In genomic region chr3:48268381-48268935, GRCh38 we compare ENCODE assay signal across 8 cellular contexts. TPM values are rescaled to one million over a fixed set of nuclear protein-coding genes. Genes with fewer than 3 reads are reported as not detected.
DNase-seq lines count a peak whose midpoint lies in the region; ATAC-seq, FAIRE-seq and TF ChIP-seq lines count a peak whose summit lies in the region.

No MANE protein-coding gene starts in this region.

- H3K9me3 ChIP-seq in small intestine (ENCODE audit: control insufficient read depth, low read depth) (no peaks in the 10 kb centered on the region), ovary (no peaks in the 10 kb centered on the region)

- H3K4me2 ChIP-seq in mesendoderm (ENCODE audit: low read length) = no peak overlapping the region

- no peak for ATAC-seq in WTC11

- no peak overlapping the region for H3K9ac ChIP-seq in mesendoderm (ENCODE audit: low read length)

- CTCF ChIA-PET in WTC11 (lab: Charles Lee) = interaction anchor here (0.9 to 7.9 kb wide), 2 partner anchors 74 to 168 kb away, joined by 3 to 91 read pairs; no protein-coding TSS in a partner anchor

- no peak overlapping the region for H2AK5ac ChIP-seq in mesendoderm (ENCODE audit: low read length)

- no peak overlapping the region for H3K4me3 Mint-ChIP-seq in WTC11

- H3K79me1 ChIP-seq in mesendoderm (ENCODE audit: low read length) = no peaks in the 10 kb centered on the region

- H3K27ac Mint-ChIP-seq in WTC11 = peak overlapping the region; percentile 17; the same call in 1 of the 2 replicates

- no peaks in the 10 kb centered on the region; the same call in 1 of the 2 replicates for H3K4me1 Mint-ChIP-seq in WTC11

- H3K27me3 ChIP-seq in small intestine (ENCODE audit: control insufficient read depth in 2 of 2, insufficient read depth in 2 of 2, low read length in 2 of 2) = no peaks in the 10 kb centered on the region
- no peaks in the 10 kb centered on the region for H3K27me3 ChIP-seq in ovary
- H3K27me3 ChIP-seq in mesendoderm (ENCODE audit: insufficient read depth, low read length, poor library complexity) = no peaks in the 10 kb centered on the region

- H3K23ac ChIP-seq in mesendoderm (ENCODE audit: low read length) = no peak overlapping the region

- intact Hi-C loops in ovary (cut with DNase I) = no loop called here

- in situ Hi-C loops in GM13977 (cut with MboI; ENCODE audit: low pct_unique_long_range_greater_than_20kb, low sequenced_read_pairs, unreplicated experiment) = no loop called here

- POLR2A ChIA-PET in WTC11 (lab: Charles Lee) = interaction anchor here (0.6 kb wide), 1 partner anchor 19 kb away, joined by 3 read pairs; no protein-coding TSS in a partner anchor

- H4K5ac ChIP-seq in mesendoderm (ENCODE audit: low read length) = no peak overlapping the region

- DNase-seq in GM13977 (ENCODE audit: low spot score) (peak; percentile 49), WTC11 (ENCODE audit: low spot score) (no peak), caudate nucleus (lab: John Stamatoyannopoulos, UW) (peak in 45 of 61 donors; percentile 14 to 97 (median 58)), small intestine (peak; percentile 89), NOMO-1 treated with dmso at 0.1 percent for 144 hours (lab: John Stamatoyannopoulos, UW; ENCODE audit: unreplicated experiment) (no peak), NCI-H2227 (lab: John Stamatoyannopoulos, UW; ENCODE audit: unreplicated experiment) (no peak), ovary (no peak), mesendoderm (no peak)

- H3K4me1 ChIP-seq in small intestine (ENCODE audit: control insufficient read depth in 2 of 2, insufficient read depth in 1 of 2, low read depth in 1 of 2, low read length in 1 of 2) (peaks cover 0 to 4% of the 10 kb centered on the region in 2 donors), ovary (ENCODE audit: insufficient read depth) (no peaks in the 10 kb centered on the region), mesendoderm (ENCODE audit: control insufficient read depth, low read depth, low read length) (no peaks in the 10 kb centered on the region)

- no peak overlapping the region for H3K27ac ChIP-seq in caudate nucleus (ENCODE audit: low read depth, low read length)
- H3K27ac ChIP-seq in small intestine (ENCODE audit: low read depth in 1 of 2, low read length in 1 of 2) = peak overlapping the region; percentile 60 to 74
- no peak overlapping the region for H3K27ac ChIP-seq in ovary
- H3K27ac ChIP-seq in mesendoderm (ENCODE audit: low read depth, low read length) = no peak overlapping the region

- no peak overlapping the region for H3K18ac ChIP-seq in mesendoderm (ENCODE audit: low read length)

- WGBS in small intestine, 3 donors = 13 to 51% (median 26%) methylated on average over 13 of the region's 13 CpGs
- 77 to 79% (median 77%) methylated on average over 13 of the region's 13 CpGs for WGBS in ovary, 3 donors
- no CpG with 5 or more reads among the region's 13 CpGs for WGBS in mesendoderm (ENCODE audit: extremely low coverage, insufficient coverage, low lambda C conversion rate)

- no peak overlapping the region for H4K8ac ChIP-seq in mesendoderm (ENCODE audit: low read depth, low read length)

- H3K4me3 ChIP-seq in small intestine (ENCODE audit: low read depth in 1 of 2, low read length in 2 of 2) = no peak overlapping the region
- H3K4me3 ChIP-seq in ovary = no peak overlapping the region
- H3K4me3 ChIP-seq in mesendoderm (ENCODE audit: low read length) = no peak overlapping the region

- FAIRE-seq in small intestine (lab: Jason Lieb, UNC) = no peak

- no peak overlapping the region for H2BK15ac ChIP-seq in mesendoderm (replicated peaks; ENCODE audit: low read depth)

- no peaks in the 10 kb centered on the region for H3K27me3 Mint-ChIP-seq in WTC11 (ENCODE audit: low read depth)

- no peaks in the 10 kb centered on the region for H3K79me2 ChIP-seq in mesendoderm (ENCODE audit: control insufficient read depth, insufficient read depth, low read length)

- H3K36me3 ChIP-seq in small intestine (ENCODE audit: control insufficient read depth in 2 of 2, insufficient read depth in 2 of 2, low read length in 2 of 2) (peaks cover 0 to 2% of the 10 kb centered on the region in 2 donors), ovary (no peaks in the 10 kb centered on the region), mesendoderm (ENCODE audit: control insufficient read depth, insufficient read depth, low read length) (peaks cover 28% of the 10 kb centered on the region)

- H3K56ac ChIP-seq in mesendoderm (ENCODE audit: low read length) = no peak overlapping the region

- TF ChIP-seq CTCF in GM13977 (IDR thresholded peaks at IDR 0.05; ENCODE audit: extremely low read depth, insufficient read depth, missing control alignments) (no peak), WTC11 (IDR thresholded peaks at IDR 0.05) (no peak), ovary (IDR thresholded peaks at IDR 0.05) (no peak)

- no peak overlapping the region for H2BK120ac ChIP-seq in mesendoderm (ENCODE audit: low read depth, low read length)

- no peak for TF ChIP-seq EP300 in ovary (IDR thresholded peaks at IDR 0.05)

- no peak for TF ChIP-seq POLR2A in ovary (IDR thresholded peaks at IDR 0.05)

- H3K4ac ChIP-seq in mesendoderm (ENCODE audit: low read depth, low read length) = no peak overlapping the region

- peaks cover 88% of the 10 kb centered on the region for H3K36me3 Mint-ChIP-seq in WTC11

- H3K9me3 Mint-ChIP-seq in WTC11 = peaks cover 42% of the 10 kb centered on the region

- no peak overlapping the region for H2BK5ac ChIP-seq in mesendoderm (ENCODE audit: low read length)

TF ChIP-seq in WTC11, 78 proteins besides CTCF, POLR2A, EP300 and RAD21 (continues in another document):
- TF ChIP-seq ZMAT4 (CRISPR knock-in tag; IDR thresholded peaks at IDR 0.05) (no peak), ARID4B (CRISPR knock-in tag; IDR thresholded peaks at IDR 0.05; ENCODE audit: borderline replicate concordance) (no peak), ETV6 (CRISPR knock-in tag; IDR thresholded peaks at IDR 0.05) (no peak), CBFB (CRISPR knock-in tag; IDR thresholded peaks at IDR 0.05; ENCODE audit: low read depth) (no peak), PRRX2 (CRISPR knock-in tag; IDR thresholded peaks at IDR 0.05) (no peak), USF1 (CRISPR knock-in tag; IDR thresholded peaks at IDR 0.05) (no peak)

RNA-seq across cellular contexts. Expression of gene ZNF589, which starts 27.6 kb away (rescaled TPM):
- total RNA-seq in WTC11 (2021) (96.1 to 104 TPM (median 102 TPM) in 3 replicates), ovary (10 to 100 TPM in 6 of 7 donors, 1 to 10 TPM in 1; 9.7 to 17.8 (median 14.4) TPM)
- polyA plus RNA-seq in small intestine (1 to 10 TPM; 1.6 to 5.7 (median 2.0) TPM), ovary (10 to 100 TPM in 1 of 2 donors, 1 to 10 TPM in 1; 7.9 to 18.8 TPM)
- polyA plus RNA-seq in mesendoderm (2013, experiment 1 of 2) = 46.5 TPM
- polyA plus RNA-seq in mesendoderm (2013, experiment 2 of 2) = 47.1 TPM

RNA-seq across cellular contexts. Expression of gene NME6, which starts 32.7 kb away (rescaled TPM):
- total RNA-seq in WTC11 (2021) (9.9 to 13.4 TPM (median 11.0 TPM) in 3 replicates), ovary (10 to 100 TPM; 17.8 to 35.7 (median 30.5) TPM)
- polyA plus RNA-seq in small intestine (10 to 100 TPM; 14.1 to 20.8 (median 19.4) TPM), ovary (10 to 100 TPM; 13.3 to 16.8 TPM)
- 12.7 TPM for polyA plus RNA-seq in mesendoderm (2013, experiment 1 of 2)
- 11.8 TPM for polyA plus RNA-seq in mesendoderm (2013, experiment 2 of 2)

RNA-seq across cellular contexts. Expression of gene CAMP, which starts 45.2 kb away (rescaled TPM):
- total RNA-seq in WTC11 (2021) = not detected in 3 replicates
- 1 to 10 TPM in 1 of 3 donors, not detected in 2; 2.0 TPM for polyA plus RNA-seq in small intestine
- total RNA-seq in ovary = 1 to 10 TPM in 1 of 7 donors, not detected in 6; 1.1 TPM
- polyA plus RNA-seq in ovary = under 1 TPM in 1 of 2 donors, not detected in 1; 0.12 TPM
- polyA plus RNA-seq in mesendoderm (2013, experiment 1 of 2) = not detected
- polyA plus RNA-seq in mesendoderm (2013, experiment 2 of 2) = not detected

Comparison
In these comparisons a context has a peak if more than half of its experiments do, and no peak if none do; other contexts are left out.
1. DNase-seq: peak in GM13977 (single experiment), caudate nucleus (45 of 61) and small intestine (single experiment); none in WTC11 (single experiment), NOMO-1 treated with dmso at 0.1 percent for 144 hours (single experiment), NCI-H2227 (single experiment), ovary (0 of 5) and mesendoderm (single experiment).
2. H3K27ac ChIP-seq: peak in small intestine (2 of 2); none in caudate nucleus (single experiment), ovary (0 of 2) and mesendoderm (single experiment).